17 cellular contexts compared by ENCODE assay signal in genomic region chr7:50956522-50957155, GRCh38.
DNase-seq lines count a peak whose midpoint lies in the region; ATAC-seq and TF ChIP-seq lines count a peak whose summit lies in the region.
"Had no signal": no experiment of that assay in that cellular context is flagged by ENCODE, and none has a peak within 500 bp of the region (broad histone marks: within the 10 kb centered on the region; RNA-seq: fewer than 3 reads in every experiment).

No MANE protein-coding gene starts in this region.

- H3K27ac ChIP-seq in IMR-90 (ENCODE audit: insufficient read depth, low read length) (no peak overlapping the region), psoas muscle (no peak overlapping the region)
- H3K27ac ChIP-seq: GM23248, KMS-11 had no signal

- H3K79me1 ChIP-seq in IMR-90 (ENCODE audit: low read depth in 1 of 2, low read length in 2 of 2): no peaks in the 10 kb centered on the region

- no peak overlapping the region for H3K14ac ChIP-seq in IMR-90 (replicated peaks; ENCODE audit: low read depth, low read length)

- H3K4me3 ChIP-seq in IMR-90 (ENCODE audit: insufficient read depth, low read depth, low read length): no peak overlapping the region
- H3K4me3 ChIP-seq in psoas muscle: no peak overlapping the region
- H3K4me3 ChIP-seq: GM23248 had no signal

- H3K36me3 Mint-ChIP-seq in endothelial cell (ENCODE audit: low read depth, unreplicated experiment): peaks cover 13% of the 10 kb centered on the region
- H3K36me3 Mint-ChIP-seq: CD14-positive monocyte had no signal

- BruUV-seq in IMR-90 (replicated peaks; lab: Mats Ljungman, UMichigan): no TSS peak

- WGBS in IMR-90 (ENCODE audit: extremely low coverage in 2 of 2, insufficient read length in 1 of 2), 2 experiments: no CpG with 5 or more reads among the region's 8 CpGs
- WGBS in psoas muscle, 3 donors: 61 to 86% (median 72%) methylated on average over 8 of the region's 8 CpGs

- dilution Hi-C loops in IMR-90 (cut with HindIII; ENCODE audit: low sequenced_read_pairs, unreplicated experiment): no loop called here

- TF ChIP-seq CTCF in IMR-90 (conservative IDR thresholded peaks at IDR 0.05; ENCODE audit: low read depth, low read length) (no peak), endothelial cell (IDR thresholded peaks at IDR 0.05; ENCODE audit: unreplicated experiment) (no peak), psoas muscle (IDR thresholded peaks at IDR 0.05) (no peak)

- H2AK9ac ChIP-seq in IMR-90 (replicated peaks; ENCODE audit: low read depth, low read length, poor library complexity): no peak overlapping the region

- TF ChIP-seq RAD21 in IMR-90 (IDR thresholded peaks at IDR 0.05; ENCODE audit: low read length): no peak

- TF ChIP-seq POLR2A in IMR-90 (IDR thresholded peaks at IDR 0.05; ENCODE audit: low read depth, low read length): no peak

- in situ Hi-C loops in Caki2 (cut with HindIII; ENCODE audit: low pct_unique_long_range_greater_than_20kb, low sequenced_read_pairs): loop anchor here (10.0 kb wide), 2 partner anchors 68 to 142 kb away; no protein-coding TSS in a partner anchor
- in situ Hi-C loops in IMR-90 (cut with MboI; ENCODE audit: low sequenced_read_pairs): no loop called here

- H3K27me3 ChIP-seq in IMR-90 (ENCODE audit: control insufficient read depth, insufficient read depth, low read length): peaks cover 4% of the 10 kb centered on the region
- no peaks in the 10 kb centered on the region for H3K27me3 ChIP-seq in psoas muscle (ENCODE audit: insufficient read depth in 3 of 3, low read length in 2 of 3)

- H3K56ac ChIP-seq in IMR-90 (ENCODE audit: extremely low read depth, insufficient read depth, low read length): no peak overlapping the region

- ATAC-seq in IMR-90 (ENCODE audit: low read depth) (no peak), psoas muscle (peak in 3 of 4 donors; percentile 44 to 65 (median 53)), HG02678 (IDR thresholded peaks at IDR 0.05; ENCODE audit: unreplicated experiment) (no peak), HG03159 (IDR thresholded peaks at IDR 0.05; ENCODE audit: unreplicated experiment) (no peak)

- peaks cover 12% of the 10 kb centered on the region for H3K27me3 Mint-ChIP-seq in endothelial cell (ENCODE audit: unreplicated experiment)

- no peaks in the 10 kb centered on the region for H4K20me1 ChIP-seq in IMR-90 (ENCODE audit: insufficient read depth, low read length)

- no peak overlapping the region for H4K8ac ChIP-seq in IMR-90 (ENCODE audit: low read depth in 2 of 2, low read length in 2 of 2)

- DNase-seq in Caki2 (ENCODE audit: low read depth) (peak; percentile 51), IMR-90 (no peak), endothelial cell (ENCODE audit: low spot score) (no peak), psoas muscle (no peak), NCI-H1092 (lab: John Stamatoyannopoulos, UW) (no peak)
- DNase-seq: ACHN, DMS 273 treated with DMSO at 0.1 percent for 48 hours, DND-41, GM23248, HCEC 1CT, NCI-H1417 treated with DMSO at 0.1 percent for 48 hours, NCI-H1930, NCI-H446 treated with DMSO at 0.1 percent for 48 hours had no signal

- no peak overlapping the region for H3K4me2 ChIP-seq in IMR-90 (ENCODE audit: low read depth, low read length)
- H3K4me2 ChIP-seq: KMS-11 had no signal

- H3K4ac ChIP-seq in IMR-90 (ENCODE audit: low read depth, low read length): no peak overlapping the region

- CTCF ChIA-PET in IMR-90 (lab: Yijun Ruan, JAX): no interaction called here

- no peaks in the 10 kb centered on the region for H3K36me3 ChIP-seq in IMR-90 (ENCODE audit: control insufficient read depth, insufficient read depth, low read length)
- no peaks in the 10 kb centered on the region for H3K36me3 ChIP-seq in psoas muscle (ENCODE audit: insufficient read depth in 1 of 2, low read depth in 1 of 2)

- H4K5ac ChIP-seq in IMR-90 (ENCODE audit: low read depth, low read length): no peak overlapping the region

- H3K23ac ChIP-seq in IMR-90 (ENCODE audit: low read depth, low read length): no peak overlapping the region

- H3K4me3 Mint-ChIP-seq in endothelial cell (ENCODE audit: unreplicated experiment): no peak overlapping the region
- H3K4me3 Mint-ChIP-seq: CD14-positive monocyte had no signal

- peaks cover 33% of the 10 kb centered on the region for H3K4me1 Mint-ChIP-seq in endothelial cell (ENCODE audit: unreplicated experiment)

- no peaks in the 10 kb centered on the region for H3K4me1 ChIP-seq in IMR-90 (ENCODE audit: control insufficient read depth, insufficient read depth, low read length)
- H3K4me1 ChIP-seq in psoas muscle: peaks cover 4% of the 10 kb centered on the region

- H2BK15ac ChIP-seq in IMR-90 (ENCODE audit: low read depth, low read length): no peak overlapping the region

- H3K9ac ChIP-seq in IMR-90 (ENCODE audit: low read depth, low read length): no peak overlapping the region
- H3K9ac ChIP-seq: GM23248, KMS-11 had no signal

- intact Hi-C loops in IMR-90 (cut with micrococcal nuclease): no loop called here
- intact Hi-C loops in psoas muscle (cut with DNase I): no loop called here

- no peak overlapping the region for H3K18ac ChIP-seq in IMR-90 (ENCODE audit: low read depth, low read length)

- POLR2A ChIA-PET in IMR-90 (lab: Charles Lee; ENCODE audit: unreplicated experiment): no interaction called here

- peak overlapping the region; percentile 6 for H3K27ac Mint-ChIP-seq in endothelial cell (ENCODE audit: unreplicated experiment)
- H3K27ac Mint-ChIP-seq: CD14-positive monocyte had no signal

- H3K9me3 Mint-ChIP-seq in endothelial cell (ENCODE audit: unreplicated experiment): no peaks in the 10 kb centered on the region
- H3K9me3 Mint-ChIP-seq: CD14-positive monocyte had no signal

- no peak overlapping the region for H2BK5ac ChIP-seq in IMR-90 (ENCODE audit: low read depth, low read length, poor library complexity, severe bottlenecking)

- H4K91ac ChIP-seq in IMR-90 (ENCODE audit: insufficient read depth, low read depth, low read length): no peak overlapping the region

- no peak overlapping the region for H2BK120ac ChIP-seq in IMR-90 (ENCODE audit: low read depth, low read length)

- H3K9me1 ChIP-seq in IMR-90 (ENCODE audit: insufficient read depth, low read length): no peaks in the 10 kb centered on the region

- no peak overlapping the region for H2AFZ ChIP-seq in IMR-90 (replicated peaks; ENCODE audit: low read length, poor library complexity)
- H2AFZ ChIP-seq: GM23248 had no signal

- no peaks in the 10 kb centered on the region for H3K9me3 ChIP-seq in IMR-90 (ENCODE audit: control insufficient read depth, insufficient read depth, low read length)
- no peaks in the 10 kb centered on the region for H3K9me3 ChIP-seq in psoas muscle

- no peak overlapping the region for H2AK5ac ChIP-seq in IMR-90 (ENCODE audit: low read depth, low read length)

- no peak overlapping the region for H2BK20ac ChIP-seq in IMR-90 (ENCODE audit: low read depth, low read length)

TF ChIP-seq in IMR-90, 13 proteins besides CTCF, POLR2A, EP300 and RAD21:
- TF ChIP-seq SMC3 (IDR thresholded peaks at IDR 0.05; ENCODE audit: low read depth, low read length): no peak
- no peak for TF ChIP-seq RFX5 (IDR thresholded peaks at IDR 0.05; ENCODE audit: low read depth, low read length)
- no peak for TF ChIP-seq NFE2L2 (IDR thresholded peaks at IDR 0.05; ENCODE audit: low read depth, low read length)
- TF ChIP-seq MAZ (IDR thresholded peaks at IDR 0.05; ENCODE audit: borderline replicate concordance, low read depth, low read length): no peak
- no peak for TF ChIP-seq MXI1 (IDR thresholded peaks at IDR 0.05; ENCODE audit: borderline replicate concordance, low read depth, low read length)
- 0 out of 2 replicates have a peak, but pooled peaks have one; percentile 13 for TF ChIP-seq CEBPB (IDR thresholded peaks at IDR 0.05; ENCODE audit: low read depth, low read length)
- TF ChIP-seq RCOR1 (IDR thresholded peaks at IDR 0.05; ENCODE audit: insufficient replicate concordance, low read length): no peak
TF ChIP-seq in IMR-90: peak in this region for 1.

Comparison
In these comparisons a context has a peak if more than half of its experiments do, and no peak if none do; other contexts are left out.
1. ATAC-seq: peak in psoas muscle (3 of 4); none in IMR-90 (single experiment), HG02678 (single experiment) and HG03159 (single experiment).